Comparison of ENCODE assay signal across 15 cellular contexts in the genomic region with DNA sequence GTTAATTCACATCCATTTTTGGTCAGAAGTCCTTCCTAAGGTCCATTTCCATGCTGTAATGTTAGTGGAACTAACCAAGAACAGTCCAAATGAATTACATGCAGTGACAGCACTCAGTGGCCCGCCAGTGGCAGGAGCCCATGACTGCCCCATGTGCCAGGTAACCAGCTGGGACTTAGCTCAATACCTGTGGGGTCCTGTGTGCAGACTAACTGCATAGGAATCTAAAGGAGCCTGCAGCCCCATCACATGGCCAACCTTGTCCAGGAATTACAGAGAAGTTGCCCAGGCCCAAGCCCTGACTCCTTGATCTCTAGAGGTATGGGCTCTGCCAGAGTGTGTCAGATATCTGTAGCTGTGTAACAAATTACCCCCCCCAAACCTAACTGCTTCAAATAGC. TPM values are rescaled to one million over a fixed set of nuclear protein-coding genes. Genes with fewer than 3 reads are reported as not detected.
DNase-seq lines count a peak whose midpoint lies in the region; ATAC-seq and TF ChIP-seq lines count a peak whose summit lies in the region.
"Had no signal": no experiment of that assay in that cellular context is flagged by ENCODE, and none has a peak within 500 bp of the region (broad histone marks: within the 10 kb centered on the region; RNA-seq: fewer than 3 reads in every experiment).

No MANE protein-coding gene starts in this region.

- no peaks in the 10 kb centered on the region for H3K4me1 ChIP-seq in upper lobe of right lung
- H3K4me1 ChIP-seq in esophagus squamous epithelium: no peaks in the 10 kb centered on the region

- peaks cover 5% of the 10 kb centered on the region for H3K4me1 Mint-ChIP-seq in activated naive CD4-positive, alpha-beta T cell treated with anti-CD3 and anti-CD28 coated beads for 36 hours (ENCODE audit: low read depth)
- H3K4me1 Mint-ChIP-seq: GM23338 had no signal

- TF ChIP-seq CTCF in WERI-Rb-1 (IDR thresholded peaks at IDR 0.05; ENCODE audit: low read depth, low read length) (no peak), upper lobe of right lung (IDR thresholded peaks at IDR 0.05) (no peak), esophagus squamous epithelium (IDR thresholded peaks at IDR 0.05) (no peak)

- WGBS in esophagus squamous epithelium, 2 donors: 83% methylated on average over 1 of the region's 1 CpG; no CpG with 5 or more reads in 1 of the 2 donors

- peaks cover 9% of the 10 kb centered on the region for H3K9me3 ChIP-seq in WERI-Rb-1 (ENCODE audit: severe bottlenecking)
- no peaks in the 10 kb centered on the region for H3K9me3 ChIP-seq in upper lobe of right lung
- peaks cover 0 to 5% (median 0%) of the 10 kb centered on the region in 3 donors for H3K9me3 ChIP-seq in esophagus squamous epithelium

- no peaks in the 10 kb centered on the region for H3K36me3 Mint-ChIP-seq in activated naive CD4-positive, alpha-beta T cell treated with anti-CD3 and anti-CD28 coated beads for 36 hours (ENCODE audit: low read depth)

- H3K4me3 ChIP-seq in WERI-Rb-1 (ENCODE audit: low read depth, low read length) (no peak overlapping the region), upper lobe of right lung (no peak overlapping the region), esophagus squamous epithelium (no peak overlapping the region)
- H3K4me3 ChIP-seq: BLaER1 treated with 17β-estradiol and CSF1 and Interleukin-3, amounts not matched to agents 10 nM and 100 nM; GM23338; K562 had no signal

- no peaks in the 10 kb centered on the region for H3K27me3 Mint-ChIP-seq in activated naive CD4-positive, alpha-beta T cell treated with anti-CD3 and anti-CD28 coated beads for 36 hours (ENCODE audit: low read depth)

- H3K27ac ChIP-seq in WERI-Rb-1 (no peak overlapping the region), upper lobe of right lung (no peak overlapping the region), esophagus squamous epithelium (no peak overlapping the region)
- H3K27ac ChIP-seq: BLaER1 treated with 17β-estradiol and CSF1 and Interleukin-3, amounts not matched to agents 10 nM and 100 nM had no signal

- H3K27ac Mint-ChIP-seq in activated naive CD4-positive, alpha-beta T cell treated with anti-CD3 and anti-CD28 coated beads for 36 hours: no peak overlapping the region
- H3K27ac Mint-ChIP-seq: GM23338 had no signal

- CTCF ChIA-PET in activated naive CD4-positive, alpha-beta T cell treated with anti-CD3 and anti-CD28 coated beads for 36 hours (lab: Charles Lee): interaction anchor here (0.7 to 1.4 kb wide), 4 partner anchors 16 to 131 kb away, joined by 3 to 7 read pairs (median 5); no protein-coding TSS in a partner anchor

- no peak for ATAC-seq in upper lobe of right lung
- ATAC-seq: GM23338, K562, PC-3 had no signal

- H3K4me3 Mint-ChIP-seq in activated naive CD4-positive, alpha-beta T cell treated with anti-CD3 and anti-CD28 coated beads for 36 hours: no peak overlapping the region
- H3K4me3 Mint-ChIP-seq: GM23338 had no signal

- H3K9me3 Mint-ChIP-seq in activated naive CD4-positive, alpha-beta T cell treated with anti-CD3 and anti-CD28 coated beads for 36 hours: peaks cover 8% of the 10 kb centered on the region

- DNase-seq in activated naive CD4-positive, alpha-beta T cell treated with anti-CD3 and anti-CD28 coated beads for 36 hours: peak; percentile 2
- DNase-seq in activated naive CD4-positive, alpha-beta T cell (lab: John Stamatoyannopoulos, UW): no peak
- peak; percentile 0 for DNase-seq in WERI-Rb-1
- DNase-seq in posterior vena cava (ENCODE audit: low spot score): peak; percentile 51
- peak; percentile 18 for DNase-seq in upper lobe of right lung
- DNase-seq in amygdala (lab: John Stamatoyannopoulos, UW): no peak
- no peak for DNase-seq in esophagus squamous epithelium (lab: John Stamatoyannopoulos, UW)
- no peak for DNase-seq in MV-4-11 (lab: John Stamatoyannopoulos, UW)
- DNase-seq: NCI-H1048, NCI-H2081 treated with DMSO at 0.1 percent for 48 hours, NCI-H510A, PC-3 had no signal

- intact Hi-C loops in activated naive CD4-positive, alpha-beta T cell treated with anti-CD3 and anti-CD28 coated beads for 36 hours (cut with micrococcal nuclease): no loop called here
- intact Hi-C loops in posterior vena cava (cut with DNase I): no loop called here
- intact Hi-C loops in upper lobe of right lung (cut with DNase I): no loop called here
- intact Hi-C loops in esophagus squamous epithelium (cut with DNase I): no loop called here

- no peak for TF ChIP-seq POLR2A in esophagus squamous epithelium (IDR thresholded peaks at IDR 0.05)

- no peaks in the 10 kb centered on the region for H3K36me3 ChIP-seq in WERI-Rb-1
- H3K36me3 ChIP-seq in upper lobe of right lung: no peaks in the 10 kb centered on the region
- no peaks in the 10 kb centered on the region for H3K36me3 ChIP-seq in esophagus squamous epithelium
- H3K36me3 ChIP-seq: BLaER1 treated with 17β-estradiol and CSF1 and Interleukin-3, amounts not matched to agents 10 nM and 100 nM had no signal

- no peaks in the 10 kb centered on the region for H3K27me3 ChIP-seq in WERI-Rb-1 (ENCODE audit: insufficient read depth, low read depth, severe bottlenecking)
- no peaks in the 10 kb centered on the region for H3K27me3 ChIP-seq in upper lobe of right lung
- H3K27me3 ChIP-seq in esophagus squamous epithelium: no peaks in the 10 kb centered on the region

RNA-seq across cellular contexts. Expression of gene GPR17, which starts 35.4 kb away (rescaled TPM):
- total RNA-seq in activated naive CD4-positive, alpha-beta T cell treated with anti-CD3 and anti-CD28 coated beads for 36 hours: not detected
- total RNA-seq in posterior vena cava (under 1 TPM in 1 of 2 donors, not detected in 1; 0.10 TPM), upper lobe of right lung (0.49 TPM), esophagus squamous epithelium (not detected)
- total RNA-seq: GM23338, K562 had no signal

Comparison
In these comparisons a context has a peak if more than half of its experiments do, and no peak if none do; other contexts are left out.
1. DNase-seq: peak in activated naive CD4-positive, alpha-beta T cell treated with anti-CD3 and anti-CD28 coated beads for 36 hours (single experiment), WERI-Rb-1 (single experiment), posterior vena cava (single experiment) and upper lobe of right lung (single experiment); none in activated naive CD4-positive, alpha-beta T cell (0 of 4), amygdala (0 of 56), esophagus squamous epithelium (single experiment) and MV-4-11 (single experiment).